ENCODE assay signal across 8 cellular contexts in the genomic region with DNA sequence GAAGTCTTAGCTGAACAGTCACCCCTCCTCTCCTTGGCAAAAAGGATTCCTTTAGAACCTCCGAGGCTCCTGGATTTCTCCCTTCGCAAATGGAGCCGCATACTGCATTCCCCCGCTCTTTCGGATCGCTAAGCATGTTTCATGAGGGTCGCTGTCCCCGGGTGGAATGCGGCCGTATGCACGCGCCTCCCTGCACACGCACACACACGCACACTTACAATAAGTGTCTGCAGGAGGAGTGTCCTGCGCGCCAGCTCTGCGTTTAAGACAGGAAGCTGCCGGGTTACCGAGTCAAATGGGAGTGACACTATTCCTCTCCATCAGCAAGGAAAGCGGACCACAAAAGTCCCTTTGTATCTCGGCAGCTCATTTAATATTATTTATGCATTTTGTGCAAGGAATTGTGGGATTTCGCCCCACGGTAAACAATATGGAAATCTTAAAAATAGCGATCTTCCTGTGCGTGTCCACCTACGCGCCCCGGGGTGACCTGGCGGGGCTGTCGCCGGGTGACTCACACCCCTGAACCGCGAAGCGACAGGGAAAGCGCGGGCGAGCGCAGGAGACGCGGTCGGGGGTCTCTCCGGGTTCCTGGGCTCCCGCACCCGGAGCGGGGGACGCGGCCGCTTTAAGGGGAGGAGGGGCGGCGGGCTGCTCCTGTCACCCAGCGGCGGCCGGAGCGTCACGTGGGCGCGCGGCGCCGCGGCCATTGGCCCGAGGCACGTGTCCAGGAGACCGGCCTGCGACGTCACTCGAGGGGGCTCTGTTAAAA. TPM values are rescaled to one million over a fixed set of nuclear protein-coding genes. Genes with fewer than 3 reads are reported as not detected.
DNase-seq lines count a peak whose midpoint lies in the region; ATAC-seq and TF ChIP-seq lines count a peak whose summit lies in the region.

No MANE protein-coding gene starts in this region.

- peaks cover 44 to 63% (median 54%) of the 10 kb centered on the region in 4 donors for H3K4me1 ChIP-seq in esophagus muscularis mucosa
- peaks cover 18% of the 10 kb centered on the region for H3K4me1 ChIP-seq in muscle layer of colon (ENCODE audit: insufficient read depth, low read length)
- H3K4me1 ChIP-seq in thymus (ENCODE audit: control insufficient read depth, insufficient read depth, low read length) = no peaks in the 10 kb centered on the region
- no peaks in the 10 kb centered on the region for H3K4me1 ChIP-seq in OCI-LY7 (ENCODE audit: insufficient read depth, low read length, poor library complexity, severe bottlenecking)
- no peaks in the 10 kb centered on the region for H3K4me1 ChIP-seq in MM.1S (ENCODE audit: low read length)

- H2AFZ ChIP-seq in OCI-LY7 (ENCODE audit: low read length) (no peak overlapping the region), MM.1S (ENCODE audit: low read length) (no peak overlapping the region)

- no peaks in the 10 kb centered on the region for H3K36me3 ChIP-seq in WERI-Rb-1
- H3K36me3 ChIP-seq in esophagus muscularis mucosa = no peaks in the 10 kb centered on the region
- no peaks in the 10 kb centered on the region for H3K36me3 ChIP-seq in muscle layer of colon (ENCODE audit: insufficient read depth, low read length)
- no peaks in the 10 kb centered on the region for H3K36me3 ChIP-seq in thymus (ENCODE audit: control insufficient read depth, insufficient read depth)
- no peaks in the 10 kb centered on the region for H3K36me3 ChIP-seq in OCI-LY7 (ENCODE audit: insufficient read depth, low read length)
- no peaks in the 10 kb centered on the region for H3K36me3 ChIP-seq in MM.1S (replicated peaks; ENCODE audit: insufficient read depth, low read length)

- POLR2A ChIA-PET in OCI-LY7 (lab: Charles Lee) = no interaction called here

- H3K27me3 ChIP-seq in WERI-Rb-1 (ENCODE audit: insufficient read depth, low read depth, severe bottlenecking) = peaks cover 95% of the 10 kb centered on the region
- peaks cover 16 to 97% (median 83%) of the 10 kb centered on the region in 4 donors for H3K27me3 ChIP-seq in esophagus muscularis mucosa
- peaks cover 76 to 92% of the 10 kb centered on the region in 2 donors for H3K27me3 ChIP-seq in muscle layer of colon (ENCODE audit: control insufficient read depth in 1 of 2, insufficient read depth in 2 of 2, low read length in 2 of 2)
- peaks cover 99% of the 10 kb centered on the region for H3K27me3 ChIP-seq in thymus (ENCODE audit: control insufficient read depth, insufficient read depth)
- H3K27me3 ChIP-seq in MM.1S (replicated peaks; ENCODE audit: insufficient read depth, low read length) = peaks cover 77% of the 10 kb centered on the region

- CTCF ChIA-PET in OCI-LY7 (lab: Charles Lee; ENCODE audit: unreplicated experiment) = no interaction called here

- H3K27ac ChIP-seq in WERI-Rb-1 (no peak overlapping the region), esophagus muscularis mucosa (replicated peaks in 1 of 4) (no peak overlapping the region), muscle layer of colon (ENCODE audit: low read depth, low read length) (no peak overlapping the region), thymus (ENCODE audit: low read depth) (no peak overlapping the region), OCI-LY7 (ENCODE audit: low read depth, low read length, poor library complexity, severe bottlenecking) (no peak overlapping the region), MM.1S (ENCODE audit: low read length) (no peak overlapping the region)

- H4K20me1 ChIP-seq in OCI-LY7 (ENCODE audit: insufficient read depth, low read length) (no peaks in the 10 kb centered on the region), MM.1S (ENCODE audit: insufficient read depth, low read length) (no peaks in the 10 kb centered on the region)

- H3K9me2 ChIP-seq in OCI-LY7 (ENCODE audit: insufficient read depth, low read length) = no peaks in the 10 kb centered on the region
- H3K9me2 ChIP-seq in MM.1S (replicated peaks; ENCODE audit: insufficient read depth, low read length) = no peaks in the 10 kb centered on the region

- DNase-seq in CD1c-positive myeloid dendritic cell (ENCODE audit: extremely low spot score) = peak; percentile 27
- DNase-seq in WERI-Rb-1 = peak; percentile 71
- no peak for DNase-seq in esophagus muscularis mucosa (ENCODE audit: extremely low spot score)
- DNase-seq in OCI-LY7 (ENCODE audit: low spot score) = no peak
- DNase-seq in MM.1S = no peak

- no TSS peak for BruUV-seq in OCI-LY7 (replicated peaks; lab: Mats Ljungman, UMichigan)

- ATAC-seq in HG02759 (IDR thresholded peaks at IDR 0.05; ENCODE audit: unreplicated experiment) = peak; percentile 55

- WGBS in esophagus muscularis mucosa = 5% methylated on average over 34 of the region's 67 CpGs
- WGBS in thymus = 3% methylated on average over 67 of the region's 67 CpGs

- no peak for TF ChIP-seq EP300 in esophagus muscularis mucosa (IDR thresholded peaks at IDR 0.05)

- peak overlapping the region; percentile 66 for H3K4me3 ChIP-seq in WERI-Rb-1 (ENCODE audit: low read depth, low read length)
- peak overlapping the region; percentile 52 to 64 (median 58) for H3K4me3 ChIP-seq in esophagus muscularis mucosa
- H3K4me3 ChIP-seq in muscle layer of colon (ENCODE audit: low read depth in 1 of 2, low read length in 2 of 2) = peak overlapping the region; percentile 17 to 55
- peak overlapping the region; percentile 40 for H3K4me3 ChIP-seq in thymus (ENCODE audit: low read length)
- H3K4me3 ChIP-seq in OCI-LY7 (ENCODE audit: low read depth, low read length, poor library complexity, severe bottlenecking) = no peak overlapping the region
- no peak overlapping the region for H3K4me3 ChIP-seq in MM.1S (ENCODE audit: low read length)

- H3K9me3 ChIP-seq in WERI-Rb-1 (ENCODE audit: severe bottlenecking) (no peaks in the 10 kb centered on the region), esophagus muscularis mucosa (no peaks in the 10 kb centered on the region), muscle layer of colon (ENCODE audit: low read length) (no peaks in the 10 kb centered on the region), thymus (ENCODE audit: control insufficient read depth) (peaks cover 2% of the 10 kb centered on the region), OCI-LY7 (ENCODE audit: low read length) (no peaks in the 10 kb centered on the region), MM.1S (replicated peaks; ENCODE audit: insufficient read depth, low read length) (no peaks in the 10 kb centered on the region; the same call in 1 of the 2 replicates)

- intact Hi-C loops in esophagus muscularis mucosa (cut with DNase I) = no loop called here
- intact Hi-C loops in OCI-LY7 (cut with micrococcal nuclease; ENCODE audit: unreplicated experiment) = no loop called here

- TF ChIP-seq POLR2A in esophagus muscularis mucosa (IDR thresholded peaks at IDR 0.05; ENCODE audit: low read depth) = no peak

- no peak overlapping the region for H3K4me2 ChIP-seq in OCI-LY7 (ENCODE audit: low read length)
- H3K4me2 ChIP-seq in MM.1S (ENCODE audit: low read depth, low read length) = no peak overlapping the region

- H3K9ac ChIP-seq in muscle layer of colon (ENCODE audit: low read length) (no peak overlapping the region), MM.1S (ENCODE audit: low read length) (no peak overlapping the region)

- H3F3A ChIP-seq in MM.1S (ENCODE audit: insufficient read depth, low read length) = no peaks in the 10 kb centered on the region

- TF ChIP-seq CTCF in WERI-Rb-1 (IDR thresholded peaks at IDR 0.05; ENCODE audit: low read depth, low read length) = no peak
- no peak for TF ChIP-seq CTCF in esophagus muscularis mucosa (IDR thresholded peaks at IDR 0.05)
- TF ChIP-seq CTCF in OCI-LY7 (conservative IDR thresholded peaks at IDR 0.05; ENCODE audit: low read length) = no peak
- no peak for TF ChIP-seq CTCF in MM.1S (IDR thresholded peaks at IDR 0.05; ENCODE audit: low read length)

- no peaks in the 10 kb centered on the region for H3K79me2 ChIP-seq in OCI-LY7 (ENCODE audit: insufficient read depth, low read depth, low read length)
- no peaks in the 10 kb centered on the region for H3K79me2 ChIP-seq in MM.1S (ENCODE audit: low read length)

RNA-seq across cellular contexts. Expression of gene EN2, which starts 1.0 kb away (rescaled TPM):
- total RNA-seq in esophagus muscularis mucosa (under 1 TPM in 1 of 4 donors, not detected in 3; 0.06 TPM), OCI-LY7 (2022) (not detected in 2 replicates)
- polyA plus RNA-seq in thymus = 0.05 TPM
- total RNA-seq in OCI-LY7 (2014; rRNA removed; shearing (Covaris generic)) = not detected in 2 replicates

Comparison
In these comparisons a context has a peak if more than half of its experiments do, and no peak if none do; other contexts are left out.
1. DNase-seq: peak in CD1c-positive myeloid dendritic cell (single experiment) and WERI-Rb-1 (single experiment); none in esophagus muscularis mucosa (single experiment), OCI-LY7 (single experiment) and MM.1S (single experiment).
2. H3K4me3 ChIP-seq: peak in WERI-Rb-1 (single experiment), esophagus muscularis mucosa (4 of 4), muscle layer of colon (2 of 2) and thymus (single experiment); none in OCI-LY7 (single experiment) and MM.1S (single experiment).